19 cellular contexts compared by ENCODE assay signal in genomic region chr10:133396035-133396624, GRCh38. TPM values are rescaled to one million over a fixed set of nuclear protein-coding genes. Genes with fewer than 3 reads are reported as not detected.
DNase-seq lines count a peak whose midpoint lies in the region; ATAC-seq and TF ChIP-seq lines count a peak whose summit lies in the region.
"Had no signal": no experiment of that assay in that cellular context is flagged by ENCODE, and none has a peak within 500 bp of the region (broad histone marks: within the 10 kb centered on the region; RNA-seq: fewer than 3 reads in every experiment).

No MANE protein-coding gene starts in this region.

- no peaks in the 10 kb centered on the region for H3K9me3 Mint-ChIP-seq in activated CD4-positive, alpha-beta T cell treated with anti-CD3 and anti-CD28 coated beads, Interleukin-2, amount 10 ng/mL, durations not matched to agents 7 days and 5 days

- H3K4me1 Mint-ChIP-seq in activated CD4-positive, alpha-beta T cell treated with anti-CD3 and anti-CD28 coated beads, Interleukin-2, amount 10 ng/mL, durations not matched to agents 7 days and 5 days: peaks cover 56% of the 10 kb centered on the region

- no peaks in the 10 kb centered on the region for H3K27me3 Mint-ChIP-seq in activated CD4-positive, alpha-beta T cell treated with anti-CD3 and anti-CD28 coated beads, Interleukin-2, amount 10 ng/mL, durations not matched to agents 7 days and 5 days

- no peak overlapping the region for H3K4ac ChIP-seq in neuronal stem cell (ENCODE audit: low read length)

- peaks cover 22 to 57% of the 10 kb centered on the region in 2 donors for H3K36me3 ChIP-seq in neuronal stem cell (replicated peaks in 1 of 2; ENCODE audit: control insufficient read depth in 2 of 2, insufficient read depth in 2 of 2, low read length in 2 of 2)

- H2BK5ac ChIP-seq in neuronal stem cell (ENCODE audit: low read length): no peak overlapping the region

- peaks cover 0 to 2% of the 10 kb centered on the region in 2 donors for H3K4me1 ChIP-seq in neuronal stem cell (ENCODE audit: control insufficient read depth in 2 of 2, insufficient read depth in 1 of 2, low read depth in 1 of 2, low read length in 2 of 2)

- no CpG with 5 or more reads among the region's 19 CpGs for WGBS in neuronal stem cell (ENCODE audit: extremely low coverage in 2 of 2, insufficient read length in 2 of 2, insufficient replicate concordance in 1 of 2), 2 donors

- no peak overlapping the region for H2AFZ ChIP-seq in neuronal stem cell (ENCODE audit: low read length)

- H2AK5ac ChIP-seq in neuronal stem cell (ENCODE audit: low read depth, low read length): no peak overlapping the region

- CTCF ChIA-PET in activated CD4-positive, alpha-beta T cell treated with anti-CD3 and anti-CD28 coated beads, Interleukin-2, amount 10 ng/mL, durations not matched to agents 7 days and 5 days (lab: Charles Lee): interaction anchor here (1.1 kb wide), 1 partner anchor 42 kb away, joined by 3 read pairs; no protein-coding TSS in a partner anchor

- H3K27me3 ChIP-seq in neuronal stem cell (ENCODE audit: control insufficient read depth in 3 of 3, insufficient read depth in 3 of 3, low read depth in 1 of 3, low read length in 3 of 3): no peaks in the 10 kb centered on the region

- H3K9me3 ChIP-seq in neuronal stem cell (replicated peaks in 1 of 2; ENCODE audit: control insufficient read depth in 2 of 2, insufficient read depth in 1 of 2, low read depth in 1 of 2, low read length in 2 of 2): no peaks in the 10 kb centered on the region
- H3K9me3 ChIP-seq: A549, SK-N-SH had no signal

- no peak overlapping the region for H4K8ac ChIP-seq in neuronal stem cell (ENCODE audit: low read depth, low read length)

- H3K18ac ChIP-seq in neuronal stem cell (ENCODE audit: low read length): no peak overlapping the region

- no peak overlapping the region for H4K91ac ChIP-seq in neuronal stem cell (ENCODE audit: low read depth, low read length, poor library complexity)

- no peak overlapping the region for H3K27ac ChIP-seq in coronary artery
- no peak overlapping the region for H3K27ac ChIP-seq in neuronal stem cell (replicated peaks; ENCODE audit: low read length)
- H3K27ac ChIP-seq: A549 had no signal

- no peak overlapping the region for H3K27ac Mint-ChIP-seq in activated CD4-positive, alpha-beta T cell treated with anti-CD3 and anti-CD28 coated beads, Interleukin-2, amount 10 ng/mL, durations not matched to agents 7 days and 5 days

- no peak for ATAC-seq in GM21786 (IDR thresholded peaks at IDR 0.05; ENCODE audit: unreplicated experiment)
- ATAC-seq: A549, sciatic nerve had no signal

- H3K4me3 Mint-ChIP-seq in activated CD4-positive, alpha-beta T cell treated with anti-CD3 and anti-CD28 coated beads, Interleukin-2, amount 10 ng/mL, durations not matched to agents 7 days and 5 days: peak overlapping the region; percentile 91

- H3K23ac ChIP-seq in neuronal stem cell (ENCODE audit: low read depth, low read length, poor library complexity): no peak overlapping the region

- H3K4me2 ChIP-seq in neuronal stem cell (ENCODE audit: insufficient read depth, low read length, poor library complexity, severe bottlenecking): no peak overlapping the region

- no peak overlapping the region for H2BK12ac ChIP-seq in neuronal stem cell (ENCODE audit: low read length)

- H3K14ac ChIP-seq in neuronal stem cell (ENCODE audit: low read length): no peak overlapping the region

- POLR2A ChIA-PET in activated CD4-positive, alpha-beta T cell treated with anti-CD3 and anti-CD28 coated beads, Interleukin-2, amount 10 ng/mL, durations not matched to agents 7 days and 5 days (lab: Charles Lee): no interaction called here

- no peak overlapping the region for H2BK15ac ChIP-seq in neuronal stem cell (ENCODE audit: low read length)

- peaks cover 4% of the 10 kb centered on the region for H3K79me1 ChIP-seq in neuronal stem cell (ENCODE audit: low read depth, low read length)

- H2BK120ac ChIP-seq in neuronal stem cell (ENCODE audit: low read depth, low read length): no peak overlapping the region

- peaks cover 34% of the 10 kb centered on the region for H3K36me3 Mint-ChIP-seq in activated CD4-positive, alpha-beta T cell treated with anti-CD3 and anti-CD28 coated beads, Interleukin-2, amount 10 ng/mL, durations not matched to agents 7 days and 5 days (ENCODE audit: low read depth)

- H3K9ac ChIP-seq in neuronal stem cell (ENCODE audit: low read depth, low read length, poor library complexity): no peak overlapping the region

- intact Hi-C loops in posterior vena cava (cut with DNase I): no loop called here

- TF ChIP-seq CTCF in coronary artery (IDR thresholded peaks at IDR 0.05): no peak

- no peak for DNase-seq in activated CD4-positive, alpha-beta T cell treated with anti-CD3 and anti-CD28 coated beads, Interleukin-2, amount 10 ng/mL, durations not matched to agents 7 days and 5 days
- DNase-seq in activated CD4-positive, alpha-beta T cell treated with anti-CD3 and anti-CD28 coated beads for 4 hours: no peak
- DNase-seq in HT1080 (ENCODE audit: low read depth) (peak; percentile 51), coronary artery (ENCODE audit: low spot score) (peak; percentile 53), posterior vena cava (ENCODE audit: low spot score) (peak; percentile 63), neuronal stem cell (ENCODE audit: low spot score) (no peak), NCI-H146 treated with DMSO at 0.1 percent for 48 hours (lab: John Stamatoyannopoulos, UW; ENCODE audit: unreplicated experiment) (no peak)
- DNase-seq: effector memory CD4-positive, alpha-beta T cell; foreskin fibroblast; GF-D8; IMR-90; SK-N-SH; stimulated activated CD4-positive, alpha-beta T cell treated with anti-CD3 and anti-CD28 coated beads, Interleukin-4, amount 100 ng/mL, for 24 hours had no signal

- H3K4me3 ChIP-seq in coronary artery (no peak overlapping the region), neuronal stem cell (ENCODE audit: low read length in 2 of 2) (no peak overlapping the region)

RNA-seq across cellular contexts. Expression of gene MTG1, which starts 2.2 kb away (rescaled TPM):
- total RNA-seq in activated CD4-positive, alpha-beta T cell treated with anti-CD3 and anti-CD28 coated beads, Interleukin-2, amount 10 ng/mL, durations not matched to agents 7 days and 5 days: 10 to 100 TPM; 47.7 to 56.1 TPM
- 54.1 and 55.6 TPM in 2 replicates for total RNA-seq in HT1080 (2014; rRNA removed; shearing (Covaris generic))
- 33.9 and 38.9 TPM in 2 replicates for polyA plus RNA-seq in HT1080 (2015; cell fraction: cytosol; rRNA removed)
- 94.2 and 105 TPM in 2 replicates for polyA plus RNA-seq in HT1080 (2015; cell fraction: nucleus; rRNA removed)
- 10 to 100 TPM; 24.5 to 25.6 TPM for total RNA-seq in posterior vena cava
- polyA plus RNA-seq in neuronal stem cell (2013, experiment 1 of 2): 15.5 TPM
- polyA plus RNA-seq in neuronal stem cell (2013, experiment 2 of 2): 15.8 TPM

RNA-seq across cellular contexts. Expression of gene PAOX, which starts 17.1 kb away (rescaled TPM):
- 1 to 10 TPM; 2.6 to 5.0 TPM for total RNA-seq in activated CD4-positive, alpha-beta T cell treated with anti-CD3 and anti-CD28 coated beads, Interleukin-2, amount 10 ng/mL, durations not matched to agents 7 days and 5 days
- 0.43 and 0.70 TPM in 2 replicates for total RNA-seq in HT1080 (2014; rRNA removed; shearing (Covaris generic))
- 0.69 and 1.1 TPM in 2 replicates for polyA plus RNA-seq in HT1080 (2015; cell fraction: cytosol; rRNA removed)
- polyA plus RNA-seq in HT1080 (2015; cell fraction: nucleus; rRNA removed): 2.1 and 2.2 TPM in 2 replicates
- total RNA-seq in posterior vena cava: 1 to 10 TPM; 2.8 to 3.5 TPM
- 6.1 TPM for polyA plus RNA-seq in neuronal stem cell (2013, experiment 1 of 2)
- 5.9 TPM for polyA plus RNA-seq in neuronal stem cell (2013, experiment 2 of 2)

RNA-seq across cellular contexts. Expression of gene ECHS1, which starts 23.0 kb away (rescaled TPM):
- total RNA-seq in activated CD4-positive, alpha-beta T cell treated with anti-CD3 and anti-CD28 coated beads, Interleukin-2, amount 10 ng/mL, durations not matched to agents 7 days and 5 days: 10 to 100 TPM; 34.9 to 40.2 TPM
- total RNA-seq in HT1080 (2014; rRNA removed; shearing (Covaris generic)): 107 and 109 TPM in 2 replicates
- polyA plus RNA-seq in HT1080 (2015; cell fraction: cytosol; rRNA removed): 96.1 and 111 TPM in 2 replicates
- polyA plus RNA-seq in HT1080 (2015; cell fraction: nucleus; rRNA removed): 57.8 and 60.2 TPM in 2 replicates
- 10 to 100 TPM; 38.8 to 47.3 TPM for total RNA-seq in posterior vena cava
- 61.5 TPM for polyA plus RNA-seq in neuronal stem cell (2013, experiment 1 of 2)
- 63.2 TPM for polyA plus RNA-seq in neuronal stem cell (2013, experiment 2 of 2)

RNA-seq across cellular contexts. Expression of gene SPRN, which starts 28.3 kb away (rescaled TPM):
- total RNA-seq in activated CD4-positive, alpha-beta T cell treated with anti-CD3 and anti-CD28 coated beads, Interleukin-2, amount 10 ng/mL, durations not matched to agents 7 days and 5 days: not detected
- not detected in 2 replicates for total RNA-seq in HT1080 (2014; rRNA removed; shearing (Covaris generic))
- polyA plus RNA-seq in HT1080 (2015; cell fraction: cytosol; rRNA removed): not detected in 2 replicates
- polyA plus RNA-seq in HT1080 (2015; cell fraction: nucleus; rRNA removed): not detected in 2 replicates
- total RNA-seq in posterior vena cava: under 1 TPM; 0.14 to 0.19 TPM
- polyA plus RNA-seq in neuronal stem cell (2013, experiment 1 of 2): 0.52 TPM
- polyA plus RNA-seq in neuronal stem cell (2013, experiment 2 of 2): 0.53 TPM
- total RNA-seq: liver, OCI-LY7 had no signal

RNA-seq across cellular contexts. Expression of gene FUOM, which starts 38.3 kb away (rescaled TPM):
- 10 to 100 TPM; 11.9 to 16.2 TPM for total RNA-seq in activated CD4-positive, alpha-beta T cell treated with anti-CD3 and anti-CD28 coated beads, Interleukin-2, amount 10 ng/mL, durations not matched to agents 7 days and 5 days
- total RNA-seq in HT1080 (2014; rRNA removed; shearing (Covaris generic)): 31.5 and 48.4 TPM in 2 replicates
- 21.0 and 28.4 TPM in 2 replicates for polyA plus RNA-seq in HT1080 (2015; cell fraction: cytosol; rRNA removed)
- polyA plus RNA-seq in HT1080 (2015; cell fraction: nucleus; rRNA removed): 11.9 and 17.9 TPM in 2 replicates
- 10 to 100 TPM; 13.8 to 17.6 TPM for total RNA-seq in posterior vena cava
- 16.2 TPM for polyA plus RNA-seq in neuronal stem cell (2013, experiment 1 of 2)
- 16.5 TPM for polyA plus RNA-seq in neuronal stem cell (2013, experiment 2 of 2)
- polyA plus RNA-seq: neural cell had no signal

Comparison
In these comparisons a context has a peak if more than half of its experiments do, and no peak if none do; other contexts are left out.
1. DNase-seq: peak in HT1080 (single experiment), coronary artery (single experiment) and posterior vena cava (single experiment); none in activated CD4-positive, alpha-beta T cell treated with anti-CD3 and anti-CD28 coated beads, Interleukin-2, amount 10 ng/mL, durations not matched to agents 7 days and 5 days (single experiment), activated CD4-positive, alpha-beta T cell treated with anti-CD3 and anti-CD28 coated beads for 4 hours (0 of 2), neuronal stem cell (single experiment) and NCI-H146 treated with DMSO at 0.1 percent for 48 hours (single experiment).